In the genomic region with DNA sequence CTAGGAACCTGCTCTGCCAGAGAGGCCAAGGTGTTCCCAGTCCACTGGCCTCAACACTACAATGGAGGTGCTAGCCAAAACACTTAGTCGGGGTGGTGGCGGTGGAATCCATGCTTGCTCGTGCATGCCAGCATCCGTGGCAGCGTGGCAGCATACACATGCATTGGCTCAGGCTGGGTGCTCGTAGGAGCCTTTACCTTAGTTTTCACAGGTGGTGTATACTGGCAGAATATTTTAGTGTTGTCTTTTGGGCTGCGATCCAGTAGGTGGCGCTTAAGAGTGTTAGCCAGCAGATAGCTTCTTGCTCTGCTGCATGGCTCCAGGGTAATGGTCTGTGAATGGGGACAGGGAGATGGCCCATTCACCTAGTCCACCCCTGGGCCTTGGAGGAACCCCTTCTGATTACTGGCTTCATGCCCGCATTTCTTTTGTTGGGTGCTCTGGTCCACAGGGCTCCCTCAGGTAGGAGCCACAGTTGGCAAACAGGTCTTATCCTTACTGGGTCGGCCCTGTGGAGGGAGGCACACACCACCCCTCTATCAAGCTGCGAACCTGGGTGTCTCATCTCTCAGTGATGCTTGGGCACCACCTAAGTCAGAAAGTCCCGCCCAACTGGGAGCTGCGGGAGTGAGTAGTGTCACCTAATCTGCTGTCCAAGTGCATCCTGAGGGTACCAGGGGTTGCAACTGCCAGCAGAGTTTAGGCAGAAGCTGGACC, we compare ENCODE assay signal across 9 cellular contexts. TPM values are rescaled to one million over a fixed set of nuclear protein-coding genes. Genes with fewer than 3 reads are reported as not detected.
DNase-seq lines count a peak whose midpoint lies in the region; ATAC-seq and TF ChIP-seq lines count a peak whose summit lies in the region.
"Had no signal": no experiment of that assay in that cellular context is flagged by ENCODE, and none has a peak within 500 bp of the region (broad histone marks: within the 10 kb centered on the region; RNA-seq: fewer than 3 reads in every experiment).

No MANE protein-coding gene starts in this region.

- H3K4me1 ChIP-seq in DND-41 (ENCODE audit: insufficient read depth, low read length) (no peaks in the 10 kb centered on the region), MM.1S (ENCODE audit: low read length) (no peaks in the 10 kb centered on the region), colonic mucosa (no peaks in the 10 kb centered on the region), smooth muscle cell (ENCODE audit: low read depth) (no peaks in the 10 kb centered on the region)
- H3K4me1 ChIP-seq: SJSA1 had no signal

- peak; percentile 49 for TF ChIP-seq CTCF in DND-41 (IDR thresholded peaks at IDR 0.05; ENCODE audit: borderline replicate concordance, extremely low read depth, low read length, poor library complexity, severe bottlenecking)
- TF ChIP-seq CTCF in MM.1S (IDR thresholded peaks at IDR 0.05; ENCODE audit: low read length) = peak; percentile 53
- peak; percentile 46 for TF ChIP-seq CTCF in colonic mucosa (IDR thresholded peaks at IDR 0.05)
- TF ChIP-seq CTCF in smooth muscle cell (IDR thresholded peaks at IDR 0.05; ENCODE audit: borderline replicate concordance, insufficient read depth, poor library complexity, severe bottlenecking) = peak; percentile 15

- intact Hi-C loops in colonic mucosa (cut with DNase I) (no loop called here), Right ventricle myocardium superior (cut with DNase I) (no loop called here)

- H3K4me2 ChIP-seq in DND-41 (ENCODE audit: insufficient read depth, low read length) (no peak overlapping the region), MM.1S (ENCODE audit: low read depth, low read length) (no peak overlapping the region), smooth muscle cell (no peak overlapping the region)

- no peaks in the 10 kb centered on the region for H3K9me2 ChIP-seq in MM.1S (replicated peaks; ENCODE audit: insufficient read depth, low read length)

- H3K9ac ChIP-seq in DND-41 (ENCODE audit: low read depth, low read length) (no peak overlapping the region), MM.1S (ENCODE audit: low read length) (no peak overlapping the region), colonic mucosa (ENCODE audit: low read depth in 2 of 2, low read length in 2 of 2) (no peak overlapping the region), smooth muscle cell (ENCODE audit: low read depth) (no peak overlapping the region)

- H3K27ac ChIP-seq in DND-41 (ENCODE audit: low read length) = no peak overlapping the region
- no peak overlapping the region for H3K27ac ChIP-seq in MM.1S (ENCODE audit: low read length)
- H3K27ac ChIP-seq in colonic mucosa = no peak overlapping the region
- H3K27ac ChIP-seq in smooth muscle cell (ENCODE audit: low read depth) = no peak overlapping the region
- H3K27ac ChIP-seq: SJSA1 had no signal

- H4K20me1 ChIP-seq in DND-41 (ENCODE audit: insufficient read depth, low read length) (no peaks in the 10 kb centered on the region), MM.1S (ENCODE audit: insufficient read depth, low read length) (no peaks in the 10 kb centered on the region), smooth muscle cell (ENCODE audit: low read depth) (no peaks in the 10 kb centered on the region)

- no peaks in the 10 kb centered on the region for H3K9me3 ChIP-seq in DND-41 (ENCODE audit: insufficient read depth, low read length, severe bottlenecking)
- H3K9me3 ChIP-seq in MM.1S (replicated peaks; ENCODE audit: insufficient read depth, low read length) = no peaks in the 10 kb centered on the region
- no peaks in the 10 kb centered on the region for H3K9me3 ChIP-seq in colonic mucosa
- no peaks in the 10 kb centered on the region for H3K9me3 ChIP-seq in smooth muscle cell (replicated peaks; ENCODE audit: low read depth)
- H3K9me3 ChIP-seq: SJSA1 had no signal

- ATAC-seq in DND-41 (ENCODE audit: insufficient read depth, low read depth) (no peak), GM19351 (IDR thresholded peaks at IDR 0.05; ENCODE audit: unreplicated experiment) (peak; percentile 97), left lobe of liver (no peak), Right ventricle myocardium superior (ENCODE audit: poor library complexity) (no peak)

- H3F3A ChIP-seq in MM.1S (ENCODE audit: insufficient read depth, low read length) = no peaks in the 10 kb centered on the region
- no peaks in the 10 kb centered on the region for H3F3A ChIP-seq in smooth muscle cell (ENCODE audit: low read depth)

- no peak overlapping the region for H3K4me3 ChIP-seq in DND-41 (ENCODE audit: low read depth in 1 of 2, low read length in 2 of 2)
- H3K4me3 ChIP-seq in MM.1S (ENCODE audit: low read length) = no peak overlapping the region
- H3K4me3 ChIP-seq in colonic mucosa = no peak overlapping the region
- H3K4me3 ChIP-seq in smooth muscle cell = no peak overlapping the region
- H3K4me3 ChIP-seq: SJSA1 had no signal

- H3K36me3 ChIP-seq in DND-41 (ENCODE audit: insufficient read depth, low read length) (no peaks in the 10 kb centered on the region), MM.1S (replicated peaks; ENCODE audit: insufficient read depth, low read length) (no peaks in the 10 kb centered on the region), colonic mucosa (no peaks in the 10 kb centered on the region), smooth muscle cell (ENCODE audit: low read depth) (no peaks in the 10 kb centered on the region)
- H3K36me3 ChIP-seq: SJSA1 had no signal

- H3K27me3 ChIP-seq in DND-41 (ENCODE audit: insufficient read depth, low read length, poor library complexity) (no peaks in the 10 kb centered on the region), MM.1S (replicated peaks; ENCODE audit: insufficient read depth, low read length) (no peaks in the 10 kb centered on the region), colonic mucosa (no peaks in the 10 kb centered on the region), smooth muscle cell (ENCODE audit: low read depth) (no peaks in the 10 kb centered on the region)
- H3K27me3 ChIP-seq: SJSA1 had no signal

- peak; percentile 7 for DNase-seq in DND-41
- DNase-seq in MM.1S = peak; percentile 26
- DNase-seq in colonic mucosa = peak; percentile 35
- no peak for DNase-seq in smooth muscle cell (lab: John Stamatoyannopoulos, UW; ENCODE audit: unreplicated experiment)
- DNase-seq in left lobe of liver (ENCODE audit: low spot score) = no peak
- no peak for DNase-seq in Right ventricle myocardium superior
- no peak for DNase-seq in DMS79 (lab: John Stamatoyannopoulos, UW)

- H2AFZ ChIP-seq in DND-41 (ENCODE audit: low read depth, low read length) (no peak overlapping the region), MM.1S (ENCODE audit: low read length) (no peak overlapping the region), smooth muscle cell (ENCODE audit: low read depth) (no peak overlapping the region)

- H3K79me2 ChIP-seq in DND-41 (ENCODE audit: insufficient read depth, low read length) = no peaks in the 10 kb centered on the region
- H3K79me2 ChIP-seq in MM.1S (ENCODE audit: low read length) = no peaks in the 10 kb centered on the region
- no peaks in the 10 kb centered on the region for H3K79me2 ChIP-seq in smooth muscle cell (ENCODE audit: low read depth)

- 55% methylated on average over 13 of the region's 13 CpGs for WGBS in smooth muscle cell (ENCODE audit: low lambda C conversion rate)

RNA-seq across cellular contexts. Expression of gene RIPPLY1, which starts 40.0 kb away (rescaled TPM):
- total RNA-seq in colonic mucosa = not detected
- total RNA-seq in smooth muscle cell = not detected in 2 replicates
- polyA plus RNA-seq in smooth muscle cell = not detected in 2 replicates
- 0.75 TPM for total RNA-seq in left lobe of liver
- total RNA-seq in Right ventricle myocardium superior = not detected
- total RNA-seq: SJSA1 had no signal

RNA-seq across cellular contexts. Expression of gene CLDN2, which starts 57.1 kb away (rescaled TPM):
- total RNA-seq in colonic mucosa (1 to 10 TPM in 1 of 2 donors, under 1 TPM in 1; 0.58 to 1.9 TPM), smooth muscle cell (0.04 TPM in 1 of 2 replicates, not detected in the other), left lobe of liver (6.0 TPM), Right ventricle myocardium superior (not detected)
- polyA plus RNA-seq in smooth muscle cell = 0.07 TPM in 1 of 2 replicates, not detected in the other

Comparison
In these comparisons a context has a peak if more than half of its experiments do, and no peak if none do; other contexts are left out.
1. DNase-seq: peak in DND-41 (single experiment), MM.1S (single experiment) and colonic mucosa (single experiment); none in smooth muscle cell (single experiment), left lobe of liver (single experiment), Right ventricle myocardium superior (single experiment) and DMS79 (single experiment).
2. Peak in every context shown above with its lines, with median percentiles within 50 percentile points of each other: CTCF ChIP-seq.